In the genomic region with DNA sequence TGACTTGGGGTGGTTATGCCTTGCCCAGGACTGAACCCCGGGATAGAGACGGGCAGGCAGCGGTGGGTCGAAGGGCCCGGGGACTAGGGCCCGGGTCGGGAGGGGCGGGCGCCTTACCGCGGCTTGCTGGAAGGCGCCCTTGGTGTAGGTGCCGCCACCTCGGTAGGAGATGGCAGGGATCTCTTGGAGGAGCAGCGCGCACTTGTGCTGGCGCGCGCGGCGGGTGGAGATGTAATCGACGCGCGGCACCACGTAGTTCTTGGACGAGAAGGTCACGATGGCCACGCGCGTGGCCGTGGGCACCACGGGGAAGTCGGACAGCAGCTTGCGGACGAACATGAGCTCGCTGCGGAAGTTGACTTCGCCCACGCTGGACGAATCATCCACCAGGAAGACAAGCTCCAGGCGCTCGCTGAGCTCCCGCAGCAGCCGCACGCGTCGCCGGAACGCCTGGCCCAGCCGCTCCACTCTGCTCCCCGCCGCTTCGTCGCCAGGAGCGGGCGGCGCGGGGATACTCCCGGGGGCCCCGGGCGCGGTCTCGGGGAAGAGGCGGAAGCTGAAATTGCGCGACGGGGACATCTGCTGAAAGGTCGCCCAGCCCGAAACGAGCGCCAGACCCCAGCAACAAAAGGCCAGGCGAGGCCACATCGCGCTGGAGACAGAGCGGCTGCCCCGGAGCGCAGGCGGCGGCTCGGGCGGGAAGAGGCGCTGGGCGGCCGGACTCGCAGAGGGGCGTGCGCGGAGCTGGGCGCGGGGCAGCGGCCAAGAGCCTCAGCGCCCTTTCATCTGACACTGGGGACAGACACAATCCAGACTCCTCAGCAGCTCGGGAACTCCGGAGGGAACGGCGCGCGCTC, we compare ENCODE assay signal across 8 cellular contexts. TPM values are rescaled to one million over a fixed set of nuclear protein-coding genes. Genes with fewer than 3 reads are reported as not detected.
DNase-seq lines count a peak whose midpoint lies in the region; ATAC-seq and TF ChIP-seq lines count a peak whose summit lies in the region.

A gene (minus strand): TSS at position 846 of the 857 bp plus-strand sequence. CDS start 198 bp downstream, at position 648.

- H3K4me3 ChIP-seq in Peyer's patch: peak within 1 kb of the TSS; percentile 27 to 55 (median 42)
- H3K4me3 ChIP-seq in esophagus squamous epithelium: peak within 1 kb of the TSS; percentile 16 to 76 (median 48)
- H3K4me3 ChIP-seq in upper lobe of right lung: peak within 1 kb of the TSS; percentile 57

- no peaks in the 10 kb centered on the region for H3K36me3 ChIP-seq in Peyer's patch
- H3K36me3 ChIP-seq in esophagus squamous epithelium: no peaks in the 10 kb centered on the region
- H3K36me3 ChIP-seq in upper lobe of right lung: no peaks in the 10 kb centered on the region

- no peak for TF ChIP-seq POLR2A in Peyer's patch (IDR thresholded peaks at IDR 0.05)
- no peak for TF ChIP-seq POLR2A in esophagus squamous epithelium (IDR thresholded peaks at IDR 0.05)

- DNase-seq in ELF-1 (ENCODE audit: low read depth, low spot score) (peak; percentile 88), Peyer's patch (peak in 1 of 3 donors; percentile 51), esophagus squamous epithelium (lab: John Stamatoyannopoulos, UW) (no peak), midbrain (lab: John Stamatoyannopoulos, UW) (peak; percentile 54), upper lobe of right lung (peak; percentile 85), GM19240 (ENCODE audit: insufficient read length, low spot score) (no peak)

- intact Hi-C loops in esophagus squamous epithelium (cut with DNase I) (no loop called here), upper lobe of right lung (cut with DNase I) (no loop called here)

- ATAC-seq in upper lobe of right lung (peak; percentile 87), GM21576 (IDR thresholded peaks at IDR 0.05; ENCODE audit: unreplicated experiment) (no peak), GM19467 (IDR thresholded peaks at IDR 0.05; ENCODE audit: unreplicated experiment) (no peak)

- H3K27me3 ChIP-seq in Peyer's patch (peaks cover 0 to 7% of the 10 kb centered on the region in 2 donors), esophagus squamous epithelium (peaks cover 0 to 64% (median 0%) of the 10 kb centered on the region in 4 donors), upper lobe of right lung (peaks cover 26% of the 10 kb centered on the region)

- H3K4me1 ChIP-seq in Peyer's patch (peaks cover 0 to 16% (median 0%) of the 10 kb centered on the region in 4 donors), esophagus squamous epithelium (peaks cover 3 to 27% (median 5%) of the 10 kb centered on the region in 3 donors), upper lobe of right lung (no peaks in the 10 kb centered on the region)

- H3K27ac ChIP-seq in Peyer's patch (peak within 1 kb of the TSS; percentile 63 to 83 (median 67)), esophagus squamous epithelium (peak within 1 kb of the TSS; percentile 40 to 87 (median 70)), upper lobe of right lung (peak within 1 kb of the TSS; percentile 82)

- TF ChIP-seq CTCF in Peyer's patch (IDR thresholded peaks at IDR 0.05): no peak
- no peak for TF ChIP-seq CTCF in esophagus squamous epithelium (IDR thresholded peaks at IDR 0.05)
- no peak for TF ChIP-seq CTCF in upper lobe of right lung (IDR thresholded peaks at IDR 0.05)

- H3K9me3 ChIP-seq in Peyer's patch: no peaks in the 10 kb centered on the region
- no peaks in the 10 kb centered on the region for H3K9me3 ChIP-seq in esophagus squamous epithelium
- H3K9me3 ChIP-seq in upper lobe of right lung: no peaks in the 10 kb centered on the region

- 0 to 8% methylated on average over 17 to 26 of the region's 99 CpGs for WGBS in esophagus squamous epithelium, 2 donors

RNA-seq across cellular contexts. Expression of the gene that starts here (rescaled TPM):
- total RNA-seq in Peyer's patch (10 to 100 TPM in 2 of 4 donors, 1 to 10 TPM in 2; 6.1 to 40.1 (median 17.3) TPM), esophagus squamous epithelium (10 to 100 TPM in 2 of 4 donors, 1 to 10 TPM in 1, under 1 TPM in 1; 0.99 to 31.7 (median 7.9) TPM), upper lobe of right lung (88.1 TPM)

Comparison
In these comparisons a context has a peak if more than half of its experiments do, and no peak if none do; other contexts are left out.
1. DNase-seq: peak in ELF-1 (single experiment), midbrain (single experiment) and upper lobe of right lung (single experiment); none in esophagus squamous epithelium (single experiment) and GM19240 (single experiment).
2. Peak in every context shown above with its lines, with median percentiles within 50 percentile points of each other: H3K27ac ChIP-seq and H3K4me3 ChIP-seq.